9 cellular contexts compared by ENCODE assay signal in genomic region chr3:36648241-36649034, GRCh38.
DNase-seq lines count a peak whose midpoint lies in the region; ATAC-seq lines count a peak whose summit lies in the region.
"Had no signal": no experiment of that assay in that cellular context is flagged by ENCODE, and none has a peak within 500 bp of the region (broad histone marks: within the 10 kb centered on the region; RNA-seq: fewer than 3 reads in every experiment).

No MANE protein-coding gene starts in this region.

- H3K36me3 Mint-ChIP-seq in T-helper 2 cell treated with Interferon-gamma antibody and Interleukin-4, amounts not matched to agents 5 μg/mL and 100 μg/mL, for 36 hours (ENCODE audit: low read depth): no peaks in the 10 kb centered on the region
- H3K36me3 Mint-ChIP-seq: immature natural killer cell had no signal

- H3K9me3 Mint-ChIP-seq in T-helper 2 cell treated with Interferon-gamma antibody and Interleukin-4, amounts not matched to agents 5 μg/mL and 100 μg/mL, for 36 hours: no peaks in the 10 kb centered on the region
- H3K9me3 Mint-ChIP-seq: immature natural killer cell had no signal

- H3K4me3 ChIP-seq in skeletal muscle cell (ENCODE audit: low read depth, low read length): no peak overlapping the region

- no peak overlapping the region for H3K4me3 Mint-ChIP-seq in T-helper 2 cell treated with Interferon-gamma antibody and Interleukin-4, amounts not matched to agents 5 μg/mL and 100 μg/mL, for 36 hours
- H3K4me3 Mint-ChIP-seq: immature natural killer cell had no signal

- DNase-seq in SW480 (ENCODE audit: low spot score) (peak; percentile 56), skeletal muscle cell (ENCODE audit: low read depth) (peak; percentile 84), activated gamma-delta T cell treated with Interleukin-2 at 50 U/mL for 16 hours (no peak), NCI-H82 (lab: John Stamatoyannopoulos, UW) (no peak)
- no peak for DNase-seq in T-helper 2 cell treated with Interferon-gamma antibody and Interleukin-4, amounts not matched to agents 5 μg/mL and 100 μg/mL, for 36 hours (ENCODE audit: low spot score)
- no peak for DNase-seq in stimulated activated CD4-positive, alpha-beta T cell treated with anti-CD3 and anti-CD28 coated beads, Interleukin-2, amount 100 ng/mL, for 48 hours
- DNase-seq: immature natural killer cell had no signal

- no peaks in the 10 kb centered on the region for H3K4me1 Mint-ChIP-seq in T-helper 2 cell treated with Interferon-gamma antibody and Interleukin-4, amounts not matched to agents 5 μg/mL and 100 μg/mL, for 36 hours (ENCODE audit: low read depth)
- H3K4me1 Mint-ChIP-seq: immature natural killer cell had no signal

- H3K27ac Mint-ChIP-seq in T-helper 2 cell treated with Interferon-gamma antibody and Interleukin-4, amounts not matched to agents 5 μg/mL and 100 μg/mL, for 36 hours: no peak overlapping the region
- H3K27ac Mint-ChIP-seq: immature natural killer cell had no signal

- peak; percentile 94 for ATAC-seq in GM18868 (IDR thresholded peaks at IDR 0.05; ENCODE audit: unreplicated experiment)
- peak; percentile 67 for ATAC-seq in HG03045 (IDR thresholded peaks at IDR 0.05; ENCODE audit: unreplicated experiment)

- peaks cover 2% of the 10 kb centered on the region for H3K27me3 Mint-ChIP-seq in T-helper 2 cell treated with Interferon-gamma antibody and Interleukin-4, amounts not matched to agents 5 μg/mL and 100 μg/mL, for 36 hours (ENCODE audit: low read depth)

Comparison
In these comparisons a context has a peak if more than half of its experiments do, and no peak if none do; other contexts are left out.
1. DNase-seq: peak in SW480 (single experiment) and skeletal muscle cell (single experiment); none in T-helper 2 cell treated with Interferon-gamma antibody and Interleukin-4, amounts not matched to agents 5 μg/mL and 100 μg/mL, for 36 hours (single experiment), stimulated activated CD4-positive, alpha-beta T cell treated with anti-CD3 and anti-CD28 coated beads, Interleukin-2, amount 100 ng/mL, for 48 hours (0 of 2), activated gamma-delta T cell treated with Interleukin-2 at 50 U/mL for 16 hours (single experiment) and NCI-H82 (single experiment).